ENCODE assay signal across 9 cellular contexts in genomic region chr2:58039170-58039611, GRCh38. TPM values are rescaled to one million over a fixed set of nuclear protein-coding genes. Genes with fewer than 3 reads are reported as not detected.
DNase-seq lines count a peak whose midpoint lies in the region; ATAC-seq and TF ChIP-seq lines count a peak whose summit lies in the region.
"Had no signal": no experiment of that assay in that cellular context is flagged by ENCODE, and none has a peak within 500 bp of the region (broad histone marks: within the 10 kb centered on the region; RNA-seq: fewer than 3 reads in every experiment).

No MANE protein-coding gene starts in this region.

- no peaks in the 10 kb centered on the region for H3K27me3 Mint-ChIP-seq in type B pancreatic cell

- intact Hi-C loops in body of pancreas (cut with DNase I), result no loop called here

- no peaks in the 10 kb centered on the region for H3K9me3 Mint-ChIP-seq in type B pancreatic cell

- peak; percentile 30 for DNase-seq in Daoy (ENCODE audit: low read depth)
- no peak for DNase-seq in body of pancreas
- DNase-seq in type B pancreatic cell (ENCODE audit: extremely low spot score, unreplicated experiment), result no peak
- DNase-seq in putamen (ENCODE audit: low spot score), result no peak
- no peak for DNase-seq in stimulated activated CD4-positive, alpha-beta T cell treated with anti-CD3 and anti-CD28 coated beads, Interleukin-2, amount 100 ng/mL, for 48 hours
- DNase-seq in stimulated activated CD4-positive, alpha-beta T cell treated with anti-CD3 and anti-CD28 coated beads, Interleukin-4, amount 100 ng/mL, for 24 hours, result no peak
- DNase-seq: lower lobe of right lung had no signal

- H3K27ac Mint-ChIP-seq in type B pancreatic cell, result no peak overlapping the region

- H3K36me3 ChIP-seq in body of pancreas (replicated peaks in 1 of 2; ENCODE audit: insufficient read depth in 1 of 2, low read depth in 2 of 2), result no peaks in the 10 kb centered on the region
- H3K36me3 ChIP-seq: lower lobe of right lung had no signal

- H3K27ac ChIP-seq in body of pancreas, result no peak overlapping the region
- H3K27ac ChIP-seq: lower lobe of right lung had no signal

- WGBS in body of pancreas, 2 donors, result 65 to 71% methylated on average over 1 of the region's 1 CpG

- no peak for TF ChIP-seq CTCF in body of pancreas (IDR thresholded peaks at IDR 0.05)
- no peak for TF ChIP-seq CTCF in type B pancreatic cell (conservative IDR thresholded peaks at IDR 0.05)

- ATAC-seq in GM21390 (IDR thresholded peaks at IDR 0.05; ENCODE audit: unreplicated experiment) (peak; percentile 69), HG03520 (IDR thresholded peaks at IDR 0.05; ENCODE audit: unreplicated experiment) (peak; percentile 86), body of pancreas (peak; percentile 6)

- H3K4me3 ChIP-seq in body of pancreas, result no peak overlapping the region
- H3K4me3 ChIP-seq: lower lobe of right lung had no signal

- no peak for TF ChIP-seq POLR2A in body of pancreas (IDR thresholded peaks at IDR 0.05)

- peaks cover 10% of the 10 kb centered on the region for H3K4me1 Mint-ChIP-seq in type B pancreatic cell (ENCODE audit: unreplicated experiment)

- no peaks in the 10 kb centered on the region for H3K27me3 ChIP-seq in body of pancreas

- no peaks in the 10 kb centered on the region for H3K36me3 Mint-ChIP-seq in type B pancreatic cell

- no peaks in the 10 kb centered on the region for H3K9me3 ChIP-seq in body of pancreas
- H3K9me3 ChIP-seq: lower lobe of right lung had no signal

- no peak overlapping the region for H3K4me3 Mint-ChIP-seq in type B pancreatic cell

- peaks cover 7% of the 10 kb centered on the region for H3K4me1 ChIP-seq in body of pancreas
- H3K4me1 ChIP-seq: lower lobe of right lung had no signal

RNA-seq across cellular contexts. Expression of gene VRK2, which starts 7.4 kb away (rescaled TPM):
- total RNA-seq in Daoy (2014; rRNA removed; shearing (Covaris generic)), result 24.1 and 24.3 TPM in 2 replicates
- total RNA-seq in body of pancreas, result 10 to 100 TPM in 1 of 2 donors, 1 to 10 TPM in 1; 6.6 to 10.9 TPM
- 17.7 and 22.4 TPM in 2 replicates for total RNA-seq in type B pancreatic cell (ENCODE audit: low replicate concordance)

Comparison
In these comparisons a context has a peak if more than half of its experiments do, and no peak if none do; other contexts are left out.
1. ATAC-seq: peak in every context shown above with its lines; median percentile 86 in HG03520; 69 in GM21390; 6 in body of pancreas.